ENCODE assay signal across 32 cellular contexts in the genomic region with DNA sequence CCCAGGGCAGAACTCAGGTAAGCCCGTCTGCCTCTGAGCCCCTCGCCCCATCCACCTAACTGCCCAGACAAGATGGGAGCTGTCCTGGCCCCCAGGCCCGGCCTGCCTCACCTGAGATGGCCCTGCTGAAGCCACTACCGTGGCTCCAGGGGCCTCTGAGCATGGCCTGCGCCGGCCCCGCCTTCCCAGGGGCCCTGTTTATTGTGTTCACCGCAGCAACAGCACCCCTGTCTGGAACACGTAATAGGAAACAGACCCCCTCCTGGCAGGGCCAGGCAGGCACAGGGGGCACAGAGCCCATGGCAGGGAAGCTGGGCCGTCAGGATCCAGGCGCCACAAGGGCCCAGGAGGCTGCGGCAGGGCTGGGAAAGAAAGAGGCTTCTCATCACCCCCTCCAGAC.
"Had no signal": no experiment of that assay in that cellular context is flagged by ENCODE, and none has a peak within 500 bp of the region (broad histone marks: within the 10 kb centered on the region; RNA-seq: fewer than 3 reads in every experiment).

No MANE protein-coding gene starts in this region.

- H3K4me1 Mint-ChIP-seq: activated B cell treated with CpG ODN at 0.5 μM for 24 hours; activated T-helper 17 cell treated with anti-CD3 and anti-CD28 coated beads, Interleukin-2, amount 50 U/mL, for 72 hours; central memory CD8-positive, alpha-beta T cell; stimulated activated memory B cell treated with anti-CD40 and anti-IgM and Interleukin-4, amounts not matched to agents 10 μg/mL and 1 μg/mL and 100 μg/mL, for 72 hours; stimulated activated naive CD8-positive, alpha-beta T cell treated with anti-CD3 and anti-CD28 coated beads, Interleukin-15, amount 100 ng/mL, for 72 hours had no signal

- H3K9me3 ChIP-seq: gastrocnemius medialis, pancreas, prostate gland, sigmoid colon, tibial artery had no signal

- H3K27ac Mint-ChIP-seq: activated B cell treated with CpG ODN at 0.5 μM for 24 hours; activated CD8-positive, alpha-beta T cell treated with anti-CD3 and anti-CD28 coated beads for 36 hours; activated T-helper 17 cell treated with anti-CD3 and anti-CD28 coated beads, Interleukin-2, amount 50 U/mL, for 72 hours; naive thymus-derived CD4-positive, alpha-beta T cell; stimulated activated memory B cell treated with anti-CD40 and anti-IgM and Interleukin-4, amounts not matched to agents 10 μg/mL and 1 μg/mL and 100 μg/mL, for 72 hours; stimulated activated naive CD8-positive, alpha-beta T cell treated with anti-CD3 and anti-CD28 coated beads, Interleukin-15, amount 100 ng/mL, for 72 hours; T-helper 2 cell treated with Interferon-gamma antibody and Interleukin-4, amounts not matched to agents 5 μg/mL and 100 μg/mL, for 36 hours had no signal

- H3K27me3 Mint-ChIP-seq: activated B cell treated with CpG ODN at 0.5 μM for 24 hours; activated CD8-positive, alpha-beta T cell treated with anti-CD3 and anti-CD28 coated beads for 36 hours; activated T-helper 17 cell treated with anti-CD3 and anti-CD28 coated beads, Interleukin-2, amount 50 U/mL, for 72 hours; central memory CD8-positive, alpha-beta T cell; naive thymus-derived CD4-positive, alpha-beta T cell; stimulated activated memory B cell treated with anti-CD40 and anti-IgM and Interleukin-4, amounts not matched to agents 10 μg/mL and 1 μg/mL and 100 μg/mL, for 72 hours; stimulated activated naive CD8-positive, alpha-beta T cell treated with anti-CD3 and anti-CD28 coated beads, Interleukin-15, amount 100 ng/mL, for 72 hours had no signal

- H3K4me3 ChIP-seq: gastrocnemius medialis, hepatocyte, pancreas, prostate gland, sigmoid colon, smooth muscle cell, tibial artery had no signal

- H3K27me3 ChIP-seq: brain microvascular endothelial cell, gastrocnemius medialis, hepatocyte, pancreas, sigmoid colon, tibial artery had no signal

- H3K4me3 Mint-ChIP-seq: activated B cell treated with CpG ODN at 0.5 μM for 24 hours; activated CD8-positive, alpha-beta T cell treated with anti-CD3 and anti-CD28 coated beads for 36 hours; activated T-cell treated with anti-CD3 and anti-CD28 coated beads, Interleukin-2, amount 50 U/mL, for 4 hours; activated T-helper 17 cell treated with anti-CD3 and anti-CD28 coated beads, Interleukin-2, amount 50 U/mL, for 72 hours; central memory CD8-positive, alpha-beta T cell; naive thymus-derived CD4-positive, alpha-beta T cell; stimulated activated memory B cell treated with anti-CD40 and anti-IgM and Interleukin-4, amounts not matched to agents 10 μg/mL and 1 μg/mL and 100 μg/mL, for 72 hours; stimulated activated naive CD8-positive, alpha-beta T cell treated with anti-CD3 and anti-CD28 coated beads, Interleukin-15, amount 100 ng/mL, for 72 hours; T-helper 2 cell treated with Interferon-gamma antibody and Interleukin-4, amounts not matched to agents 5 μg/mL and 100 μg/mL, for 36 hours had no signal

- H3K9me3 Mint-ChIP-seq: activated B cell treated with CpG ODN at 0.5 μM for 24 hours; activated CD8-positive, alpha-beta T cell treated with anti-CD3 and anti-CD28 coated beads for 36 hours; activated T-cell treated with anti-CD3 and anti-CD28 coated beads, Interleukin-2, amount 50 U/mL, for 4 hours; activated T-helper 17 cell treated with anti-CD3 and anti-CD28 coated beads, Interleukin-2, amount 50 U/mL, for 72 hours; central memory CD8-positive, alpha-beta T cell; naive thymus-derived CD4-positive, alpha-beta T cell; stimulated activated naive CD8-positive, alpha-beta T cell treated with anti-CD3 and anti-CD28 coated beads, Interleukin-15, amount 100 ng/mL, for 72 hours; T-helper 2 cell treated with Interferon-gamma antibody and Interleukin-4, amounts not matched to agents 5 μg/mL and 100 μg/mL, for 36 hours had no signal

- H3K4me1 ChIP-seq: gastrocnemius medialis, pancreas, prostate gland had no signal

- ATAC-seq: activated CD8-positive, alpha-beta T cell treated with anti-CD3 and anti-CD28 coated beads for 36 hours; activated T-cell treated with anti-CD3 and anti-CD28 coated beads, Interleukin-2, amount 50 U/mL, for 4 hours; activated T-helper 17 cell treated with anti-CD3 and anti-CD28 coated beads, Interleukin-2, amount 50 U/mL, for 72 hours; gastrocnemius medialis; left cardiac atrium; left ventricle myocardium superior; naive thymus-derived CD4-positive, alpha-beta T cell; pancreas; stimulated activated memory B cell treated with anti-CD40 and anti-IgM and Interleukin-4, amounts not matched to agents 10 μg/mL and 1 μg/mL and 100 μg/mL, for 72 hours; stimulated activated naive CD8-positive, alpha-beta T cell treated with anti-CD3 and anti-CD28 coated beads, Interleukin-15, amount 100 ng/mL, for 72 hours had no signal

- DNase-seq: activated B cell treated with CpG ODN at 0.5 μM for 24 hours; activated CD4-positive, alpha-beta T cell treated with anti-CD3 and anti-CD28 coated beads, Interleukin-2, amount 50 U/mL, for 1 hour; activated CD8-positive, alpha-beta T cell treated with anti-CD3 and anti-CD28 coated beads for 36 hours; activated gamma-delta T cell treated with Interleukin-2 at 50 U/mL for 16 hours; activated naive CD4-positive, alpha-beta T cell treated with anti-CD3 and anti-CD28 coated beads, Interleukin-2, amount 50 U/mL, for 16 hours; activated T-cell treated with anti-CD3 and anti-CD28 coated beads, Interleukin-2, amount 50 U/mL, for 4 hours; amniotic stem cell; effector CD8-positive, alpha-beta T cell; gastrocnemius medialis; glutamatergic neuron; left cardiac atrium; left ventricle myocardium superior; midbrain; naive thymus-derived CD4-positive, alpha-beta T cell; nucleus accumbens; pancreas; retina; sigmoid colon; stimulated activated CD4-positive, alpha-beta T cell treated with anti-CD3 and anti-CD28 coated beads, Interleukin-1b, Interleukin-23, amount 100 ng/mL, for 48 hours; stimulated activated CD4-positive, alpha-beta T cell treated with anti-CD3 and anti-CD28 coated beads, Interleukin-4, amount 100 ng/mL, for 4 hours; stimulated activated CD8-positive, alpha-beta memory T cell treated with anti-CD3 and anti-CD28 coated beads, Interleukin-4, amount 100 ng/mL, for 48 hours; stimulated activated naive CD8-positive, alpha-beta T cell treated with anti-CD3 and anti-CD28 coated beads, Interleukin-15, amount 100 ng/mL, for 72 hours; T-helper 1 cell; tibial artery had no signal

- H3K36me3 ChIP-seq: brain microvascular endothelial cell, gastrocnemius medialis, pancreas, prostate gland, sigmoid colon had no signal

- H3K36me3 Mint-ChIP-seq: stimulated activated memory B cell treated with anti-CD40 and anti-IgM and Interleukin-4, amounts not matched to agents 10 μg/mL and 1 μg/mL and 100 μg/mL, for 72 hours had no signal

- H3K27ac ChIP-seq: brain microvascular endothelial cell, gastrocnemius medialis, hepatocyte, pancreas, prostate gland had no signal
